Comparison of ENCODE assay signal across 10 cellular contexts in the genomic region with DNA sequence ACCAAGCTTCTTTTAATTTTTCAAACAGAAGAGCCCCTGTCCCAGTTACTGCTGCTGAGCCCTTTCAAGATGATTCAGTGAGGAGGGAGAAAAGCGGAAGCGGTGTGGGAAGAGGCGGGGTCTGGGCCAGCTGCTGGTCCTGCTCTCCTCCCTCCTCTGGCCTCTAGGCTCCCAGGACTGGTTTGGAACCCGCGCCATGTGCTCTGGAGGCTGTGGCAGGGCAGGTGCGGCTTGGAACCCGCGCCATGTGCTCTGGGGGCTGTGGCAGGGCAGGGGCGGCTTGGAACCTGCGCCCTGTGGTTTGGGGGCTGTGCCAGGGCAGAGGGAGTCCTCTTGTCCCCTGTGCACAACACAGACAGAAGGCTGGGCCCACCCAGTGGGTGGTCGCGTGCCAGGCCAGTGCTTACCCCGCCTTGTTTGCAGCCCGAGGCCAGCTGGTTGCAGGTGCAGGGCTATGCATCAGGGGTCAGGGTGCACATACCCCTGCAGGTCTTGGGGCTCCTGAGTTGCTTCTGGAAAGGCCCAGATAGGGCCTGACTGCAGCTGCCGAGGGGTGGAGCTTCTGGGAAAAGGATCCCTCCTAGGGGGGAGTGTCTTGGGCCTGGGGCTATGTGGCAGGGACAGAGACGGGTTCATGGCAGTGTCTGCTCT. TPM values are rescaled to one million over a fixed set of nuclear protein-coding genes. Genes with fewer than 3 reads are reported as not detected.
A peak's percentile ranks its signal among the peaks of the same experiment; 100 is the strongest.
DNase-seq lines count a peak whose midpoint lies in the region; ATAC-seq lines count a peak whose summit lies in the region.
"Had no signal": no experiment of that assay in that cellular context is flagged by ENCODE, and none has a peak within 500 bp of the region (broad histone marks: within the 10 kb centered on the region; RNA-seq: fewer than 3 reads in every experiment).

No MANE protein-coding gene starts in this region.

- no peaks in the 10 kb centered on the region for H3K27me3 ChIP-seq in mucosa of rectum (ENCODE audit: control insufficient read depth in 2 of 2, insufficient read depth in 2 of 2, low read length in 2 of 2)

- H3K4me3 ChIP-seq in mucosa of rectum (ENCODE audit: low read length in 2 of 2) = peak overlapping the region; percentile 45 to 50
- H3K4me3 ChIP-seq: coronary artery had no signal

- H3K4me1 ChIP-seq in mucosa of rectum (ENCODE audit: control insufficient read depth in 2 of 2, insufficient read depth in 2 of 2, low read length in 2 of 2) = peaks cover 8 to 9% of the 10 kb centered on the region in 2 donors

- peak; percentile 57 for DNase-seq in GDM1 (lab: John Stamatoyannopoulos, UW)
- peak; percentile 67 for DNase-seq in UCSD-AML1 (lab: John Stamatoyannopoulos, UW; ENCODE audit: unreplicated experiment)
- no peak for DNase-seq in OCI-M2 (lab: John Stamatoyannopoulos, UW; ENCODE audit: unreplicated experiment)
- DNase-seq in Right ventricle myocardium superior = no peak
- DNase-seq in NCI-H446 treated with DMSO at 0.1 percent for 48 hours (lab: John Stamatoyannopoulos, UW) = no peak

- H3K27ac ChIP-seq in mucosa of rectum (ENCODE audit: low read depth in 2 of 2, low read length in 2 of 2) = peak overlapping the region; percentile 77 to 79
- H3K27ac ChIP-seq: coronary artery, RWPE1 had no signal

- no peaks in the 10 kb centered on the region for H3K9me3 ChIP-seq in mucosa of rectum (ENCODE audit: control insufficient read depth in 2 of 2, low read length in 2 of 2)

- ATAC-seq in HG03196 (IDR thresholded peaks at IDR 0.05; ENCODE audit: unreplicated experiment) (peak; percentile 55), Right ventricle myocardium superior (ENCODE audit: poor library complexity) (no peak), GM21717 (IDR thresholded peaks at IDR 0.05; ENCODE audit: unreplicated experiment) (no peak)

- H3K9ac ChIP-seq in mucosa of rectum (ENCODE audit: low read depth in 1 of 2, low read length in 2 of 2) = peak overlapping the region; percentile 8 to 47

- intact Hi-C loops in Right ventricle myocardium superior (cut with DNase I) = no loop called here

- H3K36me3 ChIP-seq in mucosa of rectum (ENCODE audit: control insufficient read depth in 2 of 2, insufficient read depth in 2 of 2, low read length in 2 of 2) = no peaks in the 10 kb centered on the region

RNA-seq across cellular contexts. Expression of a gene that starts 12.2 kb away (rescaled TPM):
- 0.43 TPM for total RNA-seq in Right ventricle myocardium superior

Comparison
In these comparisons a context has a peak if more than half of its experiments do, and no peak if none do; other contexts are left out.
1. DNase-seq: peak in GDM1 (single experiment) and UCSD-AML1 (single experiment); none in OCI-M2 (single experiment), Right ventricle myocardium superior (single experiment) and NCI-H446 treated with DMSO at 0.1 percent for 48 hours (single experiment).